In genomic region chr16:4733211-4733742, GRCh38 we compare ENCODE assay signal across 8 cellular contexts.
DNase-seq lines count a peak whose midpoint lies in the region; TF ChIP-seq lines count a peak whose summit lies in the region.

No MANE protein-coding gene starts in this region.

- CTCF ChIA-PET in RWPE1 (lab: Yijun Ruan, JAX): interaction anchor here (0.7 kb wide), 1 partner anchor 224 kb away, joined by 3 read pairs; no protein-coding TSS in a partner anchor

- H3K4me1 ChIP-seq in rectal smooth muscle tissue (ENCODE audit: control insufficient read depth, insufficient read depth, low read length): no peaks in the 10 kb centered on the region

- no peak for DNase-seq in GM12864 (ENCODE audit: low read depth)
- DNase-seq in RWPE1 (ENCODE audit: low spot score): no peak
- DNase-seq in fibroblast of mammary gland (ENCODE audit: low read depth): no peak
- no peak for DNase-seq in GM10266 (ENCODE audit: extremely low spot score)
- DNase-seq in GOT3 (lab: John Stamatoyannopoulos, UW): no peak
- no peak for DNase-seq in C1 segment of cervical spinal cord (lab: John Stamatoyannopoulos, UW)
- no peak for DNase-seq in activated CD4-positive, CD25-positive, alpha-beta regulatory T cell (lab: John Stamatoyannopoulos, UW)

- H3K27me3 ChIP-seq in rectal smooth muscle tissue (ENCODE audit: control insufficient read depth, insufficient read depth, low read length): no peaks in the 10 kb centered on the region

- H3K36me3 ChIP-seq in rectal smooth muscle tissue (ENCODE audit: control insufficient read depth, insufficient read depth, low read length): peaks cover 4% of the 10 kb centered on the region

- H3K9ac ChIP-seq in rectal smooth muscle tissue (ENCODE audit: low read length): no peak overlapping the region

- H3K4me3 ChIP-seq in GM12864 (ENCODE audit: low read depth, low read length) (peak overlapping the region; percentile 88), fibroblast of mammary gland (ENCODE audit: control insufficient read depth, low read depth, low read length) (peak overlapping the region; percentile 86), rectal smooth muscle tissue (ENCODE audit: low read length) (peak overlapping the region; percentile 98)

- TF ChIP-seq CTCF in GM12864 (IDR thresholded peaks at IDR 0.05; ENCODE audit: low read depth, low read length, missing control alignments) (no peak), RWPE1 (conservative IDR thresholded peaks at IDR 0.05; ENCODE audit: low read depth) (no peak), fibroblast of mammary gland (conservative IDR thresholded peaks at IDR 0.05; ENCODE audit: control insufficient read depth, insufficient read depth, low read depth, low read length) (no peak), GM10266 (IDR thresholded peaks at IDR 0.05; ENCODE audit: control insufficient read depth, insufficient read depth, low read depth, missing control alignments) (no peak)

- POLR2A ChIA-PET in RWPE1 (lab: Yijun Ruan, JAX; ENCODE audit: low non-redundant PET): interaction anchor here (1.0 kb wide), 1 partner anchor 18 kb away, joined by 6 read pairs; no protein-coding TSS in a partner anchor

- peak overlapping the region; percentile 82 for H3K27ac ChIP-seq in RWPE1
- no peak overlapping the region for H3K27ac ChIP-seq in rectal smooth muscle tissue (ENCODE audit: low read depth, low read length)
